ENCODE assay signal across 12 cellular contexts in the genomic region with DNA sequence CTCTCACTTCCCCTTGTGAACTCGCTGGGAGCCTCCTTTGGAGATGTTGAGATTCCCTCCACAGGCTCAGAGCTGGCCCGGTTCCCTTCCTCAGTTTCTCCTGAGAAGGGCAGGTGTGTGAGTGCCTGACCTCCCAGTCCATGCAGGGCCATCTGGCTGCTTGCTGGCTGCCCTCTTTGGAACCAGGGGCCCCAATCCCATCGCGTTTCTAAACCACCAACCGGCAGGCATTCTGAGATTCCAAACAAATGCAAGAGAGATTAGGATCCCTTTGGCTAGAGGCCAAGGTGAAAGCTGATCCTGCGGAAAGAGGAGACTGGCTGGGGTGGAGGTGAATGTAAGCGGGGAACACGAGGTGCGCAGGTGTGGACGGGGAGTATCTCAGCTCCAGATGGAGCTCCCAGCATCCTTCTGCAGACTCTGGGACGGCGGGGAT. TPM values are rescaled to one million over a fixed set of nuclear protein-coding genes. Genes with fewer than 3 reads are reported as not detected.
A peak's percentile ranks its signal among the peaks of the same experiment; 100 is the strongest.
DNase-seq lines count a peak whose midpoint lies in the region; ATAC-seq lines count a peak whose summit lies in the region.
"Had no signal": no experiment of that assay in that cellular context is flagged by ENCODE, and none has a peak within 500 bp of the region (broad histone marks: within the 10 kb centered on the region; RNA-seq: fewer than 3 reads in every experiment).

No MANE protein-coding gene starts in this region.

- H3K9me3 ChIP-seq in right cardiac atrium (ENCODE audit: control insufficient read depth, low read length): no peaks in the 10 kb centered on the region

- ATAC-seq in left lobe of liver: peak; percentile 15
- no peak for ATAC-seq in right cardiac atrium
- no peak for ATAC-seq in GM18873 (IDR thresholded peaks at IDR 0.05; ENCODE audit: low FRiP score, unreplicated experiment)
- ATAC-seq: activated CD8-positive, alpha-beta T cell treated with anti-CD3 and anti-CD28 coated beads for 36 hours; left ventricle myocardium superior had no signal

- H3K27ac ChIP-seq in right cardiac atrium (ENCODE audit: low read length): no peak overlapping the region

- 38% methylated on average over 12 of the region's 12 CpGs for WGBS in right cardiac atrium

- H3K27me3 ChIP-seq in right cardiac atrium (ENCODE audit: control insufficient read depth, insufficient read depth): no peaks in the 10 kb centered on the region

- intact Hi-C loops in right cardiac atrium (cut with DNase I): no loop called here

- H3K4me1 ChIP-seq in right cardiac atrium (ENCODE audit: control insufficient read depth, insufficient read depth, low read length): peaks cover 2% of the 10 kb centered on the region

- no peak overlapping the region for H3K4me3 ChIP-seq in right cardiac atrium (ENCODE audit: low read length)

- peak; percentile 25 for DNase-seq in Daoy (ENCODE audit: low read depth)
- DNase-seq in NCI-H187 (lab: John Stamatoyannopoulos, UW): peak; percentile 15 to 43
- peak; percentile 56 for DNase-seq in SHP77 treated with DMSO at 0.1 percent for 48 hours (lab: John Stamatoyannopoulos, UW)
- DNase-seq in left lobe of liver (ENCODE audit: low spot score): no peak
- DNase-seq in right cardiac atrium: no peak
- no peak for DNase-seq in central memory CD4-positive, alpha-beta T cell
- no peak for DNase-seq in HCEC 1CT
- DNase-seq: activated CD8-positive, alpha-beta T cell treated with anti-CD3 and anti-CD28 coated beads for 36 hours; C1 segment of cervical spinal cord; left ventricle myocardium superior; NCI-H1930 had no signal

RNA-seq across cellular contexts. Expression of a gene that starts 2.9 kb away (rescaled TPM):
- 0.46 and 0.57 TPM in 2 replicates for total RNA-seq in Daoy (2014; rRNA removed; shearing (Covaris generic))
- total RNA-seq in left lobe of liver: 0.50 TPM
- total RNA-seq in right cardiac atrium: 1 to 10 TPM; 1.4 to 2.1 (median 1.7) TPM
- polyA plus RNA-seq in right cardiac atrium: 1.2 TPM

RNA-seq across cellular contexts. Expression of a gene that starts 21.5 kb away (rescaled TPM):
- 9.9 and 12.4 TPM in 2 replicates for total RNA-seq in Daoy (2014; rRNA removed; shearing (Covaris generic))
- total RNA-seq in left lobe of liver (41.0 TPM), right cardiac atrium (10 to 100 TPM; 59.6 to 88.4 (median 66.9) TPM)
- polyA plus RNA-seq in right cardiac atrium: 92.8 TPM

RNA-seq across cellular contexts. Expression of a gene that starts 31.6 kb away (rescaled TPM):
- 37.7 and 57.8 TPM in 2 replicates for total RNA-seq in Daoy (2014; rRNA removed; shearing (Covaris generic))
- 64.2 TPM for total RNA-seq in left lobe of liver
- total RNA-seq in right cardiac atrium: 10 to 100 TPM; 84.3 to 89.8 (median 87.6) TPM
- 85.2 TPM for polyA plus RNA-seq in right cardiac atrium

RNA-seq across cellular contexts. Expression of a gene that starts 38.2 kb away (rescaled TPM):
- total RNA-seq in Daoy (2014; rRNA removed; shearing (Covaris generic)): 6.7 and 9.5 TPM in 2 replicates
- 52.2 TPM for total RNA-seq in left lobe of liver
- 10 to 100 TPM; 35.1 to 48.1 (median 41.9) TPM for total RNA-seq in right cardiac atrium
- polyA plus RNA-seq in right cardiac atrium: 40.4 TPM

RNA-seq across cellular contexts. Expression of a gene that starts 52.4 kb away (rescaled TPM):
- total RNA-seq in Daoy (2014; rRNA removed; shearing (Covaris generic)): 0.06 and 0.18 TPM in 2 replicates
- total RNA-seq in left lobe of liver: 2.5 TPM
- 1 to 10 TPM; 1.0 to 2.2 (median 1.4) TPM for total RNA-seq in right cardiac atrium
- polyA plus RNA-seq in right cardiac atrium: 1.2 TPM

Comparison
In these comparisons a context has a peak if more than half of its experiments do, and no peak if none do; other contexts are left out.
1. DNase-seq: peak in Daoy (single experiment), NCI-H187 (2 of 2) and SHP77 treated with DMSO at 0.1 percent for 48 hours (single experiment); none in left lobe of liver (single experiment), right cardiac atrium (0 of 3), central memory CD4-positive, alpha-beta T cell (single experiment) and HCEC 1CT (single experiment).